In the genomic region with DNA sequence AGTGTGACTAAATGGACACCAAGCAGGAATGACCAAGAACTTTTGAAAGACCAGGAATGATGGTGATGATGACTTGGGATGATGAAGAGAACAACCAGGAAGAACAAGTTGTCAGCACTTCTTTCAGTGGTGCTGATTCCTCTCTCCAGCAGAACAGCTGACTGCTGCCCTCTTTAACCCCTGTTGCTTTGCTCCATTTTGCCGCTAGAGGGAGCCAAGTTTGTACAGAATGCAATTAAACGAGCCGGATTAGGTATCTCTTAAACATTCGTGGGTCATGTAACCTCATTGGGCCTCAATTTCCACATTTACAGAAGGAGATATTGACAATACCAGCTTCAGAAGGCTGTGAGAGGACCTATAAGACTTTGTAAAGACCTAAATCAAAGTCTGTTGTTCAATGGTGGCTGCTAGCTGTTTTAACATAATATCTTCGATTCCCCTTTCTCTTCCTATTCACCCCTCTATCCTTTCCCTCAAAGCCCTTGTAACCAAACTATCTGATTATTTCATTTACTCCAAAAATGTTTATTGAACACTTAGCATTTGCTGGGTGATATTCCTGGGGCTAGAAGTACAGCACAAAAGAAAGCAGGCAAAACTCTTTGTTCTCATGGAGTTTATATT, we compare ENCODE assay signal across 9 cellular contexts. TPM values are rescaled to one million over a fixed set of nuclear protein-coding genes. Genes with fewer than 3 reads are reported as not detected.
A peak's percentile ranks its signal among the peaks of the same experiment; 100 is the strongest.
DNase-seq lines count a peak whose midpoint lies in the region; ATAC-seq and TF ChIP-seq lines count a peak whose summit lies in the region.
"Had no signal": no experiment of that assay in that cellular context is flagged by ENCODE, and none has a peak within 500 bp of the region (broad histone marks: within the 10 kb centered on the region; RNA-seq: fewer than 3 reads in every experiment).

No MANE protein-coding gene starts in this region.

- H3K27me3 Mint-ChIP-seq in activated B cell treated with CpG ODN at 0.5 μM for 24 hours: peaks cover 12% of the 10 kb centered on the region

- DNase-seq in NK-92 treated with Interleukin-12 subunit alpha and Interleukin-12 subunit beta, amount 100 ng/mL, for 24 hours (lab: John Stamatoyannopoulos, UW): peak; percentile 29
- no peak for DNase-seq in NK-92 (lab: John Stamatoyannopoulos, UW; ENCODE audit: unreplicated experiment)
- DNase-seq in NCI-H2029 treated with DMSO at 0.1 percent for 48 hours (lab: John Stamatoyannopoulos, UW): peak; percentile 30
- no peak for DNase-seq in activated B cell treated with CpG ODN at 0.5 μM for 24 hours
- DNase-seq in cerebellar cortex (ENCODE audit: low spot score): peak; percentile 22
- peak in 1 of 2 donors; percentile 41 for DNase-seq in left lung
- DNase-seq in stimulated activated CD8-positive, alpha-beta memory T cell treated with anti-CD3 and anti-CD28 coated beads, Interleukin-12 subunit alpha, Interleukin-12 subunit beta, amount 100 ng/mL, for 24 hours (ENCODE audit: extremely low read depth): peak; percentile 28

- no peaks in the 10 kb centered on the region for H3K9me3 Mint-ChIP-seq in activated B cell treated with CpG ODN at 0.5 μM for 24 hours

- no peaks in the 10 kb centered on the region for H3K36me3 Mint-ChIP-seq in activated B cell treated with CpG ODN at 0.5 μM for 24 hours (ENCODE audit: low read depth)

- intact Hi-C loops in activated B cell treated with CpG ODN at 0.5 μM for 24 hours (cut with micrococcal nuclease) (loop anchor here (10.0 kb wide), 1 partner anchor 373 kb away; no protein-coding TSS in a partner anchor), left lung (cut with DNase I) (no loop called here)

- peaks cover 2% of the 10 kb centered on the region for H3K4me1 Mint-ChIP-seq in activated B cell treated with CpG ODN at 0.5 μM for 24 hours

- no peaks in the 10 kb centered on the region for H3K36me3 ChIP-seq in left lung

- H3K27ac Mint-ChIP-seq in activated B cell treated with CpG ODN at 0.5 μM for 24 hours: no peak overlapping the region

- no peaks in the 10 kb centered on the region for H3K27me3 ChIP-seq in left lung

- POLR2A ChIA-PET in activated B cell treated with CpG ODN at 0.5 μM for 24 hours (lab: Charles Lee): no interaction called here

- H3K4me3 Mint-ChIP-seq in activated B cell treated with CpG ODN at 0.5 μM for 24 hours: no peak overlapping the region

- ATAC-seq in HG02840 (IDR thresholded peaks at IDR 0.05; ENCODE audit: low FRiP score, unreplicated experiment) (peak; percentile 73), activated B cell treated with CpG ODN at 0.5 μM for 24 hours (ENCODE audit: low read depth) (peak; percentile 28), left lung (peak; percentile 84)

- no peaks in the 10 kb centered on the region for H3K9me3 ChIP-seq in left lung

- TF ChIP-seq CTCF in activated B cell treated with CpG ODN at 0.5 μM for 24 hours (IDR thresholded peaks at IDR 0.05) (peak; percentile 71), left lung (IDR thresholded peaks at IDR 0.05) (peak; percentile 78 to 85)

- CTCF ChIA-PET in activated B cell treated with CpG ODN at 0.5 μM for 24 hours (lab: Charles Lee): interaction anchor here (0.6 to 1.4 kb wide), 5 partner anchors 25 to 446 kb away, joined by 3 to 5 read pairs (median 3); no protein-coding TSS in a partner anchor

- H3K27ac ChIP-seq in left lung: no peak overlapping the region

- no peaks in the 10 kb centered on the region for H3K4me1 ChIP-seq in left lung

- H3K4me3 ChIP-seq in left lung: no peak overlapping the region

RNA-seq across cellular contexts. Expression of gene OR4S1, which starts 1.9 kb away (rescaled TPM):
- total RNA-seq in activated B cell treated with CpG ODN at 0.5 μM for 24 hours (not detected in 2 replicates), left lung (not detected)
- total RNA-seq: urinary bladder had no signal

RNA-seq across cellular contexts. Expression of gene OR4C3, which starts 16.8 kb away (rescaled TPM):
- not detected in 2 replicates for total RNA-seq in activated B cell treated with CpG ODN at 0.5 μM for 24 hours
- not detected for total RNA-seq in left lung
- total RNA-seq: urinary bladder had no signal

RNA-seq across cellular contexts. Expression of gene OR4X1, which starts 44.2 kb away (rescaled TPM):
- not detected in 2 replicates for total RNA-seq in activated B cell treated with CpG ODN at 0.5 μM for 24 hours
- total RNA-seq in left lung: not detected
- total RNA-seq: urinary bladder had no signal

RNA-seq across cellular contexts. Expression of gene OR4C5, which starts 58.4 kb away (rescaled TPM):
- not detected in 2 replicates for total RNA-seq in activated B cell treated with CpG ODN at 0.5 μM for 24 hours
- not detected for total RNA-seq in left lung
- total RNA-seq: urinary bladder had no signal

Comparison
In these comparisons a context has a peak if more than half of its experiments do, and no peak if none do; other contexts are left out.
1. DNase-seq: peak in NK-92 treated with Interleukin-12 subunit alpha and Interleukin-12 subunit beta, amount 100 ng/mL, for 24 hours (single experiment), NCI-H2029 treated with DMSO at 0.1 percent for 48 hours (single experiment), cerebellar cortex (single experiment) and stimulated activated CD8-positive, alpha-beta memory T cell treated with anti-CD3 and anti-CD28 coated beads, Interleukin-12 subunit alpha, Interleukin-12 subunit beta, amount 100 ng/mL, for 24 hours (single experiment); none in NK-92 (single experiment) and activated B cell treated with CpG ODN at 0.5 μM for 24 hours (single experiment).
2. ATAC-seq: peak in every context shown above with its lines; median percentile 84 in left lung; 73 in HG02840; 28 in activated B cell treated with CpG ODN at 0.5 μM for 24 hours.